ENCODE assay signal across 14 cellular contexts in genomic region chr20:50170549-50171220, GRCh38.
"Had no signal": no experiment of that assay in that cellular context is flagged by ENCODE, and none has a peak within 500 bp of the region (broad histone marks: within the 10 kb centered on the region; RNA-seq: fewer than 3 reads in every experiment).

No MANE protein-coding gene starts in this region.

- H3K27ac Mint-ChIP-seq: activated naive CD8-positive, alpha-beta T cell; activated T-cell treated with anti-CD3 and anti-CD28 coated beads, Interleukin-2, amount 50 U/mL, for 24 hours; dendritic cell treated with granulocyte-macrophage colony-stimulating factor and Interleukin-4, amounts not matched to agents 40 ng/mL and 50 ng/mL, for 4 days; effector memory CD8-positive, alpha-beta T cell; memory B cell had no signal

- H3K36me3 Mint-ChIP-seq: activated naive CD8-positive, alpha-beta T cell; brain had no signal

- H3K9me3 Mint-ChIP-seq: activated T-cell treated with anti-CD3 and anti-CD28 coated beads, Interleukin-2, amount 50 U/mL, for 24 hours; dendritic cell treated with granulocyte-macrophage colony-stimulating factor and Interleukin-4, amounts not matched to agents 40 ng/mL and 50 ng/mL, for 4 days; effector memory CD8-positive, alpha-beta T cell; memory B cell had no signal

- ATAC-seq: effector memory CD8-positive, alpha-beta T cell; left lung had no signal

- H3K36me3 ChIP-seq: left lung, neutrophil, tibial artery had no signal

- H3K9me3 ChIP-seq: left lung, neutrophil, tibial artery had no signal

- H3K27me3 ChIP-seq: left lung, tibial artery had no signal

- H3K4me3 Mint-ChIP-seq: activated naive CD8-positive, alpha-beta T cell; activated T-cell treated with anti-CD3 and anti-CD28 coated beads, Interleukin-2, amount 50 U/mL, for 24 hours; dendritic cell treated with granulocyte-macrophage colony-stimulating factor and Interleukin-4, amounts not matched to agents 40 ng/mL and 50 ng/mL, for 4 days; effector memory CD8-positive, alpha-beta T cell; memory B cell had no signal

- DNase-seq: activated effector memory CD4-positive, alpha-beta T cell treated with Interleukin-2 at 50 U/mL for 16 hours; activated T-cell treated with anti-CD3 and anti-CD28 coated beads, Interleukin-2, amount 50 U/mL, for 24 hours; amygdala; cerebellar nuclear complex; effector memory CD8-positive, alpha-beta T cell; left lung; stimulated activated CD4-positive, alpha-beta T cell treated with anti-CD3 and anti-CD28 coated beads, Interleukin-15, amount 100 ng/mL, for 24 hours; stimulated activated CD4-positive, alpha-beta T cell treated with anti-CD3 and anti-CD28 coated beads, Interleukin-4, amount 100 ng/mL, for 4 hours; tibial artery had no signal

- H3K27ac ChIP-seq: neutrophil had no signal

- H3K4me3 ChIP-seq: left lung, tibial artery had no signal
